In genomic region chr17:79074121-79074649, GRCh38 we compare ENCODE assay signal across 1 cellular context.
TF ChIP-seq lines count a peak whose summit lies in the region.

No MANE protein-coding gene starts in this region.

TF ChIP-seq in H1, 55 proteins besides CTCF, POLR2A, EP300 and RAD21:
- TF ChIP-seq SP1 (IDR thresholded peaks at IDR 0.05; ENCODE audit: low read depth, low read length) (peak; percentile 53; the same call in 1 of the 2 replicates), CEBPB (IDR thresholded peaks at IDR 0.05; ENCODE audit: low read depth, low read length) (peak; percentile 94)
